In genomic region chr5:90221947-90222346, GRCh38 we compare ENCODE assay signal across 17 cellular contexts.
A peak's percentile ranks its signal among the peaks of the same experiment; 100 is the strongest.
DNase-seq lines count a peak whose midpoint lies in the region; ATAC-seq, FAIRE-seq and TF ChIP-seq lines count a peak whose summit lies in the region.
"Had no signal": no experiment of that assay in that cellular context is flagged by ENCODE, and none has a peak within 500 bp of the region (broad histone marks: within the 10 kb centered on the region; RNA-seq: fewer than 3 reads in every experiment).

No MANE protein-coding gene starts in this region.

- dilution Hi-C loops in mammary epithelial cell (cut with HindIII; ENCODE audit: low sequenced_read_pairs) = loop anchor here (5.0 kb wide), 1 partner anchor 50 kb away; no protein-coding TSS in a partner anchor

- DNase-seq in ELR (ENCODE audit: low read depth) (peak; percentile 46), M059J (ENCODE audit: low read depth) (peak; percentile 16), mammary epithelial cell (peak; percentile 29), left lung (no peak), small intestine (no peak)
- DNase-seq in activated T-cell treated with anti-CD3 and anti-CD28 coated beads, Interleukin-2, amount 50 U/mL, for 48 hours = no peak
- DNase-seq: activated CD4-positive, alpha-beta T cell treated with anti-CD3 and anti-CD28 coated beads, Interleukin-2, amount 50 U/mL, for 48 hours; activated T-cell treated with anti-CD3 and anti-CD28 coated beads, Interleukin-2, amount 50 U/mL, for 72 hours; GDM1; H9; NCI-H187 treated with DMSO at 0.1 percent for 48 hours; NCI-H524 had no signal

- no peak overlapping the region for H3K4me3 ChIP-seq in mammary epithelial cell (replicated peaks in 1 of 3; ENCODE audit: insufficient read depth in 1 of 3, low read depth in 2 of 3, low read length in 3 of 3)
- no peak overlapping the region for H3K4me3 ChIP-seq in left lung
- no peak overlapping the region for H3K4me3 ChIP-seq in small intestine (ENCODE audit: low read depth in 1 of 2, low read length in 2 of 2)
- H3K4me3 ChIP-seq: neural progenitor cell, right atrium auricular region had no signal

- no peak overlapping the region for H3K4me2 ChIP-seq in mammary epithelial cell (ENCODE audit: insufficient read depth, low read depth, low read length)
- H3K4me2 ChIP-seq: neural progenitor cell had no signal

- intact Hi-C loops in mammary epithelial cell (cut with micrococcal nuclease) = no loop called here
- intact Hi-C loops in left lung (cut with DNase I) = no loop called here

- H3K27ac ChIP-seq in mammary epithelial cell (ENCODE audit: insufficient read depth, low read depth, low read length) = no peak overlapping the region
- H3K27ac ChIP-seq in left lung = no peak overlapping the region
- no peak overlapping the region for H3K27ac ChIP-seq in small intestine (ENCODE audit: low read depth in 1 of 2, low read length in 1 of 2)
- H3K27ac ChIP-seq: neural progenitor cell, right atrium auricular region had no signal

- TF ChIP-seq CTCF in mammary epithelial cell (conservative IDR thresholded peaks at IDR 0.05 in 1 of 2, IDR thresholded peaks at IDR 0.05 in 1 of 2; ENCODE audit: extremely low read depth in 1 of 2, insufficient read depth in 1 of 2, low read depth in 1 of 2, low read length in 2 of 2) (no peak), left lung (IDR thresholded peaks at IDR 0.05) (no peak)

- in situ Hi-C loops in mammary epithelial cell (cut with MboI; ENCODE audit: low sequenced_read_pairs in 2 of 2) = no loop called here

- ATAC-seq in left lung (peak; percentile 82), GM18909 (IDR thresholded peaks at IDR 0.05; ENCODE audit: poor library complexity, unreplicated experiment) (no peak), GM18867 (IDR thresholded peaks at IDR 0.05; ENCODE audit: unreplicated experiment) (no peak)
- ATAC-seq: activated T-cell treated with anti-CD3 and anti-CD28 coated beads, Interleukin-2, amount 50 U/mL, for 72 hours had no signal

- CTCF ChIA-PET in mammary epithelial cell (lab: Charles Lee; ENCODE audit: low non-redundant PET) = no interaction called here

- H2AFZ ChIP-seq in mammary epithelial cell (ENCODE audit: low read depth, low read length) = no peak overlapping the region
- H2AFZ ChIP-seq: neural progenitor cell had no signal

- H4K20me1 ChIP-seq in mammary epithelial cell (ENCODE audit: insufficient read depth, low read length) = no peaks in the 10 kb centered on the region

- WGBS in mammary epithelial cell (ENCODE audit: low coverage, missing lambda C conversion rate) = 47% methylated on average over 2 of the region's 2 CpGs
- WGBS in small intestine, 3 donors = 41 to 60% (median 46%) methylated on average over 2 of the region's 2 CpGs

- no peaks in the 10 kb centered on the region for H3K4me1 ChIP-seq in mammary epithelial cell (ENCODE audit: insufficient read depth, low read length)
- H3K4me1 ChIP-seq in left lung = no peaks in the 10 kb centered on the region
- no peaks in the 10 kb centered on the region for H3K4me1 ChIP-seq in small intestine (ENCODE audit: control insufficient read depth in 2 of 2, insufficient read depth in 1 of 2, low read depth in 1 of 2, low read length in 1 of 2)
- H3K4me1 ChIP-seq: neural progenitor cell, right atrium auricular region had no signal

- H3K79me2 ChIP-seq in mammary epithelial cell (ENCODE audit: insufficient read depth, low read length) = no peaks in the 10 kb centered on the region

- H3K36me3 ChIP-seq in mammary epithelial cell (ENCODE audit: insufficient read depth, low read length) (no peaks in the 10 kb centered on the region), left lung (no peaks in the 10 kb centered on the region), small intestine (ENCODE audit: control insufficient read depth in 2 of 2, insufficient read depth in 2 of 2, low read length in 2 of 2) (no peaks in the 10 kb centered on the region)
- H3K36me3 ChIP-seq: neural progenitor cell, right atrium auricular region had no signal

- H3K9ac ChIP-seq in mammary epithelial cell (ENCODE audit: insufficient read depth, low read length) = no peak overlapping the region
- H3K9ac ChIP-seq: neural progenitor cell had no signal

- H3K27me3 ChIP-seq in mammary epithelial cell (ENCODE audit: insufficient read depth, low read length) (peaks cover 2% of the 10 kb centered on the region), left lung (no peaks in the 10 kb centered on the region), small intestine (ENCODE audit: control insufficient read depth in 2 of 2, insufficient read depth in 2 of 2, low read length in 2 of 2) (no peaks in the 10 kb centered on the region)
- H3K27me3 ChIP-seq: neural progenitor cell, right atrium auricular region had no signal

- H3K9me3 ChIP-seq in mammary epithelial cell (replicated peaks; ENCODE audit: insufficient read depth, low read length) = no peaks in the 10 kb centered on the region
- peaks cover 0 to under 1% of the 10 kb centered on the region in 2 donors for H3K9me3 ChIP-seq in left lung
- no peaks in the 10 kb centered on the region for H3K9me3 ChIP-seq in small intestine (ENCODE audit: control insufficient read depth, low read depth)

- no peak for FAIRE-seq in small intestine (lab: Jason Lieb, UNC)
- FAIRE-seq: GM12892 had no signal

- no TSS peak for BruUV-seq in mammary epithelial cell (replicated peaks; lab: Mats Ljungman, UMichigan)

Comparison
In these comparisons a context has a peak if more than half of its experiments do, and no peak if none do; other contexts are left out.
1. DNase-seq: peak in ELR (single experiment), M059J (single experiment) and mammary epithelial cell (single experiment); none in left lung (0 of 2), small intestine (single experiment) and activated T-cell treated with anti-CD3 and anti-CD28 coated beads, Interleukin-2, amount 50 U/mL, for 48 hours (0 of 2).